Comparison of ENCODE assay signal across 1 cellular context in the genomic region with DNA sequence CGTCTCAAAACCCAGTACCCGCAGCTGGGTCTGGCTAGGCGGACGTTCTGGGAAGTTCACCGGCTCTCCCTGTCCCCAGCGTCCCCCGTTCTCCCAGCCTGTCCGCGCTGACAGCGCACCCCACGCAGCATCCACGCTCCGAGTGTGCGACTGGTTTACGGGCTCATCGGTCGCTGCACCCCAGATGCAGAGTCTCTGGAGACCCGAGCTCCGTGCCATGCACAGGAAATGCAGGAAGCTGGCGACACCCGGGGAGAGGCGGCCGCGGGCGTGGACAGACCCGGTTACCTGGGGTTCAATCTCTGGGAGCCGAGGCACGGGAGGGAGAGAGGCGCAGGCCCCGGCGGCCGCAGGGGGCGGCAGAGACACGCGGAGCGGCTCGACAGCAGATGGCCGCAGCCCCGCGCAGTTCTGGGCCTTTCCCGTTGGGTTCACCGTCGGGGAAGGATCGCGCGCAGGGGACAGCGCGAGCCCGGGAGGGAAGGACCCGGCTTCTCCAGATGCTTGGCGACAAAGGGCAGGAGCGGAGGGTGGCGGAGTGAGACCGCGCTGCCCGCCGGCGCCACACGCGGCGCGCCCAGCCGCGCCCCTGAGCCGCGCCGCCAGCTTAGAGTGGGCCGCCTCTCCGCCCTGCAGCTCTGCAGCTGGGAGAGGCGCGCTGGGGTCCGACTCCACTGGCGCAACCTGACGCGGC.
TF ChIP-seq lines count a peak whose summit lies in the region.

No MANE protein-coding gene starts in this region.

TF ChIP-seq in PFSK-1, 5 proteins besides CTCF, POLR2A, EP300 and RAD21:
- TF ChIP-seq SIN3A (IDR thresholded peaks at IDR 0.05; ENCODE audit: borderline replicate concordance, insufficient read depth, low read length) (no peak), FOXP2 (optimal IDR thresholded peaks at IDR 0.05; ENCODE audit: borderline replicate concordance, extremely low read depth, extremely low read length, insufficient read depth) (peak; percentile 35), REST (IDR thresholded peaks at IDR 0.05; ENCODE audit: insufficient read depth in 1 of 2, low read depth in 2 of 2, low read length in 2 of 2) (0 out of 4 replicates have a peak, but pooled peaks of 1 of the 2 experiments have one; percentile 10), TAF1 (IDR thresholded peaks at IDR 0.05; ENCODE audit: borderline replicate concordance, insufficient read depth, low read length) (no peak), POLR2AphosphoS5 (IDR thresholded peaks at IDR 0.05; ENCODE audit: low read depth, low read length) (no peak)
